ENCODE assay signal across 1 cellular context in the genomic region with DNA sequence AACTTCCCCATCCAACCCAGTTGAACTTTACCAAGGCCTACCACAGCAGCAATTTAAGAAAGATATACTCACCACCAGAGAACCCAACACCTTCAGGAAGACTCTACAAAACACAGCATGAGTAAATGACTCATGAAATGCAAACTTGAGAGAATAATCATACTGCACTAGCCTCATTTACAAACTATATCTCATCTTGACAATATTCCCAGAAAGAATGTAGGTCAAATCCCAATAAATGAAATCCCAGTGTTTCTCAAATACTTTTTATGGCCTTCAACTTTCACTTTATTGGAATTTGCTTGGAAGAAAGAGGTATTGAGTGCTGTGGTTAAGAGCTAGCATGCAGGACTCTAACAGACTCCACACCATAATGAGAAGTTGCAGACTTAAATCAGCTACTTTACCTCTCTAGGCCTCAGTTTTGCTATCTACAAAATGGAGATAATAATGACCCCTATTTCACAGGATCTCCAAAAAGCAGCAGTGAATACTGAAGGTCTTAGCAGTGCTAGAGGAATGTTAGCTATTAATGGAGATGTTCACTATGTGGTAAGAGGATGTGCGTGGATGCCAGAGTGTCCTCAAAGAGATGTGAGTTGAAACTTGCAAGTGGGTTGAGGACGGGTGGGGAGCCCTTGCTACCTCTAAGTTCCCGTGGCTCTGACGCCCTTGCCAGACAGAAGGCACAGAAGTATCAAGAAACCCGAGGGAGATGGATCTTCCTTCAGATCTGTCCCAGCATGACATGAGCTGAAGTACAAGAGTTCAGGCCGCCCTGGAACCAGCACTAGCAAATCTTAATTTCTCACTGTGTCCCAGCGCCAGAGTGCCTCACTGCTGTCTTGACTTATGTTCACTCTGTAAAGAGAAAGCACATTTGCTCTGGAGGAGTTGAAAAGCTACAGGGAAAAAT.
TF ChIP-seq lines count a peak whose summit lies in the region.

No MANE protein-coding gene starts in this region.

TF ChIP-seq in HCT116, 20 proteins besides CTCF, POLR2A, EP300 and RAD21 (continued from another document):
- TF ChIP-seq POLR2AphosphoS5 (IDR thresholded peaks at IDR 0.05; ENCODE audit: low read depth, low read length) (no peak), SRF (IDR thresholded peaks at IDR 0.05; ENCODE audit: low read depth) (no peak)
- TF ChIP-seq, protein P1, sequence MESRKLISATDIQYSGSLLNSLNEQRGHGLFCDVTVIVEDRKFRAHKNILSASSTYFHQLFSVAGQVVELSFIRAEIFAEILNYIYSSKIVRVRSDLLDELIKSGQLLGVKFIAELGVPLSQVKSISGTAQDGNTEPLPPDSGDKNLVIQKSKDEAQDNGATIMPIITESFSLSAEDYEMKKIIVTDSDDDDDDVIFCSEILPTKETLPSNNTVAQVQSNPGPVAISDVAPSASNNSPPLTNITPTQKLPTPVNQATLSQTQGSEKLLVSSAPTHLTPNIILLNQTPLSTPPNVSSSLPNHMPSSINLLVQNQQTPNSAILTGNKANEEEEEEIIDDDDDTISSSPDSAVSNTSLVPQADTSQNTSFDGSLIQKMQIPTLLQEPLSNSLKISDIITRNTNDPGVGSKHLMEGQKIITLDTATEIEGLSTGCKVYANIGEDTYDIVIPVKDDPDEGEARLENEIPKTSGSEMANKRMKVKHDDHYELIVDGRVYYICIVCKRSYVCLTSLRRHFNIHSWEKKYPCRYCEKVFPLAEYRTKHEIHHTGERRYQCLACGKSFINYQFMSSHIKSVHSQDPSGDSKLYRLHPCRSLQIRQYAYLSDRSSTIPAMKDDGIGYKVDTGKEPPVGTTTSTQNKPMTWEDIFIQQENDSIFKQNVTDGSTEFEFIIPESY (IDR thresholded peaks at IDR 0.05; ENCODE audit: extremely low read depth, insufficient replicate concordance, low read length) = no peak
TF ChIP-seq in HCT116: peak in this region for 0.
